ENCODE assay signal across 2 cellular contexts in genomic region chr14:22812744-22813143, GRCh38.
TF ChIP-seq lines count a peak whose summit lies in the region.

No MANE protein-coding gene starts in this region.

TF ChIP-seq in SK-N-SH treated with all-trans-retinoic acid at 6 μM for 48 hours, 23 proteins besides CTCF, POLR2A, EP300 and RAD21 (continued from another document):
- TF ChIP-seq POU6F1 (CRISPR knock-in tag; IDR thresholded peaks at IDR 0.05; ENCODE audit: borderline replicate concordance, low read depth) (no peak), TCF4 (CRISPR knock-in tag; IDR thresholded peaks at IDR 0.05; ENCODE audit: borderline replicate concordance) (no peak), CREB5 (CRISPR knock-in tag; IDR thresholded peaks at IDR 0.05; ENCODE audit: low read depth) (no peak), ZNF565 (CRISPR knock-in tag; conservative IDR thresholded peaks at IDR 0.05; ENCODE audit: low read depth) (no peak), TSHZ2 (CRISPR knock-in tag; IDR thresholded peaks at IDR 0.05) (no peak), ISL1 (CRISPR knock-in tag; IDR thresholded peaks at IDR 0.05) (no peak), CSDC2 (CRISPR knock-in tag; IDR thresholded peaks at IDR 0.05) (no peak), ZC3H10 (CRISPR knock-in tag; IDR thresholded peaks at IDR 0.05) (no peak), BACH2 (CRISPR knock-in tag; IDR thresholded peaks at IDR 0.05; ENCODE audit: borderline replicate concordance) (no peak), SNAI2 (CRISPR knock-in tag; IDR thresholded peaks at IDR 0.05) (no peak), PATZ1 (CRISPR knock-in tag; IDR thresholded peaks at IDR 0.05; ENCODE audit: borderline replicate concordance) (no peak), RARB (CRISPR knock-in tag; IDR thresholded peaks at IDR 0.05) (no peak), ZFP3 (CRISPR knock-in tag; IDR thresholded peaks at IDR 0.05) (no peak), ARNTL (CRISPR knock-in tag; IDR thresholded peaks at IDR 0.05; ENCODE audit: borderline replicate concordance, low read depth) (no peak), TOX (CRISPR knock-in tag; IDR thresholded peaks at IDR 0.05; ENCODE audit: borderline replicate concordance) (no peak)

TF ChIP-seq in SK-N-SH, 30 proteins besides CTCF, POLR2A, EP300 and RAD21 (continued from another document):
- TF ChIP-seq USF2 (IDR thresholded peaks at IDR 0.05; ENCODE audit: borderline replicate concordance, low read depth, low read length) (no peak), MEF2A (IDR thresholded peaks at IDR 0.05; ENCODE audit: borderline replicate concordance, low read depth) (no peak), TCF12 (IDR thresholded peaks at IDR 0.05) (no peak), FOSL2 (IDR thresholded peaks at IDR 0.05; ENCODE audit: borderline replicate concordance, low read depth) (no peak), GATA2 (CRISPR knock-in tag; IDR thresholded peaks at IDR 0.05) (no peak), ZBTB33 (IDR thresholded peaks at IDR 0.05; ENCODE audit: borderline replicate concordance, low read depth) (no peak), YY1 (IDR thresholded peaks at IDR 0.05; ENCODE audit: low read depth) (no peak), CHD2 (IDR thresholded peaks at IDR 0.05; ENCODE audit: low read length, partially characterized antibody) (no peak), FOXJ3 (CRISPR knock-in tag; IDR thresholded peaks at IDR 0.05) (no peak), SMC3 (IDR thresholded peaks at IDR 0.05; ENCODE audit: low read depth, low read length) (no peak), ELF1 (IDR thresholded peaks at IDR 0.05) (no peak), MAX (IDR thresholded peaks at IDR 0.05; ENCODE audit: low read depth) (no peak), POLR2AphosphoS5 (IDR thresholded peaks at IDR 0.05; ENCODE audit: low read depth, low read length) (no peak), IRF3 (IDR thresholded peaks at IDR 0.05; ENCODE audit: low read depth, low read length) (no peak), TEAD4 (IDR thresholded peaks at IDR 0.05; ENCODE audit: borderline replicate concordance, insufficient read depth) (no peak), GABPA (IDR thresholded peaks at IDR 0.05; ENCODE audit: low read depth) (no peak), SIN3A (IDR thresholded peaks at IDR 0.05; ENCODE audit: borderline replicate concordance, low read depth, low read length) (no peak), PBX3 (IDR thresholded peaks at IDR 0.05) (no peak)
